Comparison of ENCODE assay signal across 10 cellular contexts in the genomic region with DNA sequence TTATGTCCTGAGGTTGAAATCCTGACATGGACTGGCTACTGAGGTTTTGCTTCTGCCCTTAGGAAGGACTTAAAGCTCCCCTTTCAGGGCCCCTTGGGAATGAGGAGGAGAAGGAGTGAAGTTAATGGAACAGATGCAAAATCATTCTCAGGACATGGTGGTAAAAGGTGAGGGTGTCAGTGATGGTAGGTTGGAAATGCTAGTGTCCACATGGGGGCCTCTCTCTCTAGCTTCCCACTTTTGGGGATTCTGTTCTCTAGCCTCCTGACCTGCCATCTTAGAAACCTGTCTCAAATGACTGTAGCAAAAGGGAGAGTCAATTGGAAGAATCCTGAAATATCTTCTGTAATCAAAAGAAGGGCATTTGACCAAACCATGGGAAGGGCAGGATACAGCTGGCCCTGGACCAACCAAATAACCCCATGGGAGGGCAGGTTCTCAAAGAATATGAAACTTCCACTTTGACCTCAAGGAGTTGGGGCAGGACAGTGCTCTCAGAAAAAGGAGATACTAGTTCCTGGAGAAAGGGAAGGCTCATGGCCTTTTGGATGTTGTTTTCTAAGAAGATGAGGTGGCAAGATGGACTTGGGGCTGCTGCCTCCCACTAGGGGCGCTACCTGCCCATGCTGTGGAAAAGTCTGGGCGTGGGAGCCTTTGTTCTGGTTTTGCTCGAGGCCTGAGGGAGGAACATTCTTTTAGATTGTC. TPM values are rescaled to one million over a fixed set of nuclear protein-coding genes. Genes with fewer than 3 reads are reported as not detected.
DNase-seq lines count a peak whose midpoint lies in the region; ATAC-seq and TF ChIP-seq lines count a peak whose summit lies in the region.
"Had no signal": no experiment of that assay in that cellular context is flagged by ENCODE, and none has a peak within 500 bp of the region (broad histone marks: within the 10 kb centered on the region; RNA-seq: fewer than 3 reads in every experiment).

No MANE protein-coding gene starts in this region.

- no peak overlapping the region for H3K27ac Mint-ChIP-seq in T-helper 2 cell treated with Interferon-gamma antibody and Interleukin-4, amounts not matched to agents 5 μg/mL and 100 μg/mL, for 36 hours

- H3K9me3 Mint-ChIP-seq in T-helper 2 cell treated with Interferon-gamma antibody and Interleukin-4, amounts not matched to agents 5 μg/mL and 100 μg/mL, for 36 hours = no peaks in the 10 kb centered on the region

- H3K4me3 ChIP-seq in MG63 (no peak overlapping the region), mucosa of descending colon (no peak overlapping the region)

- intact Hi-C loops in mucosa of descending colon (cut with DNase I, micrococcal nuclease) = no loop called here
- intact Hi-C loops in Right ventricle myocardium superior (cut with DNase I) = no loop called here

- H3K4me1 ChIP-seq in mucosa of descending colon (ENCODE audit: low read depth) = no peaks in the 10 kb centered on the region

- peak; percentile 64 for TF ChIP-seq CTCF in GM12874 (IDR thresholded peaks at IDR 0.05; ENCODE audit: insufficient read depth, low read depth, low read length)
- peak; percentile 9 for TF ChIP-seq CTCF in mucosa of descending colon (IDR thresholded peaks at IDR 0.05)

- H3K36me3 Mint-ChIP-seq in T-helper 2 cell treated with Interferon-gamma antibody and Interleukin-4, amounts not matched to agents 5 μg/mL and 100 μg/mL, for 36 hours (ENCODE audit: low read depth) = no peaks in the 10 kb centered on the region

- H3K27me3 Mint-ChIP-seq in T-helper 2 cell treated with Interferon-gamma antibody and Interleukin-4, amounts not matched to agents 5 μg/mL and 100 μg/mL, for 36 hours (ENCODE audit: low read depth) = no peaks in the 10 kb centered on the region

- H3K27me3 ChIP-seq in MG63 = no peaks in the 10 kb centered on the region

- H3K36me3 ChIP-seq in MG63 (no peaks in the 10 kb centered on the region), mucosa of descending colon (ENCODE audit: low read depth) (no peaks in the 10 kb centered on the region)

- DNase-seq in MG63 = peak; percentile 1
- peak; percentile 66 for DNase-seq in activated effector memory CD4-positive, alpha-beta T cell treated with anti-CD3 and anti-CD28 coated beads, Interleukin-2, amount 50 U/mL, for 16 hours
- DNase-seq in mucosa of descending colon = peak in 2 of 3 donors; percentile 27 to 41
- no peak for DNase-seq in cortex of kidney (lab: John Stamatoyannopoulos, UW)
- DNase-seq in T-helper 2 cell treated with Interferon-gamma antibody and Interleukin-4, amounts not matched to agents 5 μg/mL and 100 μg/mL, for 36 hours (ENCODE audit: low spot score) = no peak
- DNase-seq in Right ventricle myocardium superior = no peak
- DNase-seq: kidney, NCI-H146 had no signal

- ATAC-seq in mucosa of descending colon (peak; percentile 60), Right ventricle myocardium superior (ENCODE audit: poor library complexity) (no peak), GM19035 (IDR thresholded peaks at IDR 0.05; ENCODE audit: unreplicated experiment) (no peak)

- peaks cover 18% of the 10 kb centered on the region for H3K4me1 Mint-ChIP-seq in T-helper 2 cell treated with Interferon-gamma antibody and Interleukin-4, amounts not matched to agents 5 μg/mL and 100 μg/mL, for 36 hours (ENCODE audit: low read depth)

- no peaks in the 10 kb centered on the region for H3K9me3 ChIP-seq in MG63
- H3K9me3 ChIP-seq in mucosa of descending colon = no peaks in the 10 kb centered on the region

- no peak overlapping the region for H3K4me3 Mint-ChIP-seq in T-helper 2 cell treated with Interferon-gamma antibody and Interleukin-4, amounts not matched to agents 5 μg/mL and 100 μg/mL, for 36 hours

RNA-seq across cellular contexts. Expression of gene MLANA, which starts 21.2 kb away (rescaled TPM):
- total RNA-seq in MG63 (2014; rRNA removed; shearing (Covaris generic); ENCODE audit: low replicate concordance) = not detected in 2 replicates
- total RNA-seq in mucosa of descending colon = not detected
- not detected for total RNA-seq in Right ventricle myocardium superior
- total RNA-seq: kidney had no signal

RNA-seq across cellular contexts. Expression of gene ERMP1, which starts 36.5 kb away (rescaled TPM):
- total RNA-seq in MG63 (2014; rRNA removed; shearing (Covaris generic); ENCODE audit: low replicate concordance) = 0.40 and 2.6 TPM in 2 replicates
- total RNA-seq in mucosa of descending colon = 10 to 100 TPM; 29.5 to 60.6 (median 34.1) TPM
- total RNA-seq in Right ventricle myocardium superior = 19.3 TPM

Comparison
In these comparisons a context has a peak if more than half of its experiments do, and no peak if none do; other contexts are left out.
1. DNase-seq: peak in MG63 (single experiment), activated effector memory CD4-positive, alpha-beta T cell treated with anti-CD3 and anti-CD28 coated beads, Interleukin-2, amount 50 U/mL, for 16 hours (single experiment) and mucosa of descending colon (2 of 3); none in cortex of kidney (single experiment), T-helper 2 cell treated with Interferon-gamma antibody and Interleukin-4, amounts not matched to agents 5 μg/mL and 100 μg/mL, for 36 hours (single experiment) and Right ventricle myocardium superior (single experiment).